In the genomic region with DNA sequence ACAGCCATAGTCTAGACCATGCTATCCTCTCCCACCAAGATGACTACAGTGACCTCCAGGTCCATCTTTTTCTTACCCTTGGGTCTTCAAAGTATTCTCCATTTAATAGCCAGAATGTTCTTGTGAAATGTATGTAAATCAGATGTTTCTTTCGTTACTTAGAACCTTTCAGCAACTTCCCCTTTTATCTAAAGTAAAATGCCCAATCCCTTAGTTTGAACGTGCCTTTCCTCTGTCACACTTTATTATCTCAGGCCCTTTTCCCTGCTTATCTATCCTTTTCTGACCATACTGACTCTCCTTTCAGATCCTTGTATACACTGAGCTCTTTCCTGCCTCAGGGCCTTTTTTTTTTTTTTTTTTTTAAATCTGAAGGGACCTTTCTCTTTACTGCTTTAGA, we compare ENCODE assay signal across 1 cellular context.
TF ChIP-seq lines count a peak whose summit lies in the region.

No MANE protein-coding gene starts in this region.

TF ChIP-seq in K562, 482 proteins besides CTCF, POLR2A, EP300 and RAD21:
- no peak for TF ChIP-seq CEBPB (tag; IDR thresholded peaks at IDR 0.05)
- TF ChIP-seq, protein P1, sequence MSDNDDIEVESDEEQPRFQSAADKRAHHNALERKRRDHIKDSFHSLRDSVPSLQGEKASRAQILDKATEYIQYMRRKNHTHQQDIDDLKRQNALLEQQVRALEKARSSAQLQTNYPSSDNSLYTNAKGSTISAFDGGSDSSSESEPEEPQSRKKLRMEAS (CRISPR knock-in tag; IDR thresholded peaks at IDR 0.05), result no peak
- TF ChIP-seq BHLHE40 (IDR thresholded peaks at IDR 0.05; ENCODE audit: low read length), result peak; percentile 83
- TF ChIP-seq SMARCA4 (IDR thresholded peaks at IDR 0.05), result peak; percentile 41; the same call in 1 of the 2 replicates
- no peak for TF ChIP-seq PTRF (tag; IDR thresholded peaks at IDR 0.05)
- no peak for TF ChIP-seq SMAD4 (CRISPR knock-in tag; conservative IDR thresholded peaks at IDR 0.05)
- TF ChIP-seq, protein P2, sequence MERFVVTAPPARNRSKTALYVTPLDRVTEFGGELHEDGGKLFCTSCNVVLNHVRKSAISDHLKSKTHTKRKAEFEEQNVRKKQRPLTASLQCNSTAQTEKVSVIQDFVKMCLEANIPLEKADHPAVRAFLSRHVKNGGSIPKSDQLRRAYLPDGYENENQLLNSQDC (CRISPR knock-in tag; IDR thresholded peaks at IDR 0.05), result no peak
- no peak for TF ChIP-seq KDM4B (IDR thresholded peaks at IDR 0.05; ENCODE audit: borderline replicate concordance in 2 of 2, low read depth in 1 of 2)
- TF ChIP-seq ELF2 (CRISPR knock-in tag; IDR thresholded peaks at IDR 0.05), result no peak
- no peak for TF ChIP-seq MIER1 (IDR thresholded peaks at IDR 0.05; ENCODE audit: low read depth)
- no peak for TF ChIP-seq TBL1XR1 (IDR thresholded peaks at IDR 0.05; ENCODE audit: low read length in 2 of 2)
- no peak for TF ChIP-seq POLR3A (IDR thresholded peaks at IDR 0.05; ENCODE audit: borderline replicate concordance, extremely low read depth, insufficient read depth, insufficient read length)
- TF ChIP-seq PYGO2 (tag; IDR thresholded peaks at IDR 0.05), result no peak
- no peak for TF ChIP-seq ZNF311 (CRISPR knock-in tag; IDR thresholded peaks at IDR 0.05)
- TF ChIP-seq, protein P3, sequence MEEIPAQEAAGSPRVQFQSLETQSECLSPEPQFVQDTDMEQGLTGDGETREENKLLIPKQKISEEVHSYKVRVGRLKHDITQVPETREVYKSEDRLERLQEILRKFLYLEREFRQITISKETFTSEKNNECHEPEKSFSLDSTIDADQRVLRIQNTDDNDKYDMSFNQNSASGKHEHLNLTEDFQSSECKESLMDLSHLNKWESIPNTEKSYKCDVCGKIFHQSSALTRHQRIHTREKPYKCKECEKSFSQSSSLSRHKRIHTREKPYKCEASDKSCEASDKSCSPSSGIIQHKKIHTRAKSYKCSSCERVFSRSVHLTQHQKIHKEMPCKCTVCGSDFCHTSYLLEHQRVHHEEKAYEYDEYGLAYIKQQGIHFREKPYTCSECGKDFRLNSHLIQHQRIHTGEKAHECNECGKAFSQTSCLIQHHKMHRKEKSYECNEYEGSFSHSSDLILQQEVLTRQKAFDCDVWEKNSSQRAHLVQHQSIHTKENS (CRISPR knock-in tag; IDR thresholded peaks at IDR 0.05), result no peak
- no peak for TF ChIP-seq FOXJ3 (CRISPR knock-in tag; IDR thresholded peaks at IDR 0.05)
- TF ChIP-seq GATAD2B (IDR thresholded peaks at IDR 0.05; ENCODE audit: borderline replicate concordance), result no peak
- TF ChIP-seq CBFA2T3 (IDR thresholded peaks at IDR 0.05), result peak; percentile 58; the same call in 1 of the 2 replicates
- TF ChIP-seq SOX6 (IDR thresholded peaks at IDR 0.05), result peak; percentile 77; the same call in 1 of the 2 replicates
- 0 out of 2 replicates have a peak, but pooled peaks have one; percentile 17 for TF ChIP-seq MTA2 (IDR thresholded peaks at IDR 0.05; ENCODE audit: low read depth)
- TF ChIP-seq ZNF75A (CRISPR knock-in tag; IDR thresholded peaks at IDR 0.05), result no peak
- no peak for TF ChIP-seq PCBP2 (IDR thresholded peaks at IDR 0.05; ENCODE audit: low read depth, low read length, poor library complexity, severe bottlenecking)
- TF ChIP-seq MEIS2 (IDR thresholded peaks at IDR 0.05; ENCODE audit: partially characterized antibody), result peak; percentile 35
- TF ChIP-seq SMARCA5 (IDR thresholded peaks at IDR 0.05), result no peak
- TF ChIP-seq SMAD3 (CRISPR knock-in tag; conservative IDR thresholded peaks at IDR 0.05), result no peak
- 0 out of 2 replicates have a peak, but pooled peaks have one; percentile 23 for TF ChIP-seq TAL1 (IDR thresholded peaks at IDR 0.05)
- TF ChIP-seq TCF3 (CRISPR knock-in tag; IDR thresholded peaks at IDR 0.05), result no peak
- TF ChIP-seq DPF2 (IDR thresholded peaks at IDR 0.05), result peak; percentile 47; the same call in 1 of the 2 replicates
- TF ChIP-seq RFX1 (IDR thresholded peaks at IDR 0.05), result no peak
- TF ChIP-seq, protein P4, sequence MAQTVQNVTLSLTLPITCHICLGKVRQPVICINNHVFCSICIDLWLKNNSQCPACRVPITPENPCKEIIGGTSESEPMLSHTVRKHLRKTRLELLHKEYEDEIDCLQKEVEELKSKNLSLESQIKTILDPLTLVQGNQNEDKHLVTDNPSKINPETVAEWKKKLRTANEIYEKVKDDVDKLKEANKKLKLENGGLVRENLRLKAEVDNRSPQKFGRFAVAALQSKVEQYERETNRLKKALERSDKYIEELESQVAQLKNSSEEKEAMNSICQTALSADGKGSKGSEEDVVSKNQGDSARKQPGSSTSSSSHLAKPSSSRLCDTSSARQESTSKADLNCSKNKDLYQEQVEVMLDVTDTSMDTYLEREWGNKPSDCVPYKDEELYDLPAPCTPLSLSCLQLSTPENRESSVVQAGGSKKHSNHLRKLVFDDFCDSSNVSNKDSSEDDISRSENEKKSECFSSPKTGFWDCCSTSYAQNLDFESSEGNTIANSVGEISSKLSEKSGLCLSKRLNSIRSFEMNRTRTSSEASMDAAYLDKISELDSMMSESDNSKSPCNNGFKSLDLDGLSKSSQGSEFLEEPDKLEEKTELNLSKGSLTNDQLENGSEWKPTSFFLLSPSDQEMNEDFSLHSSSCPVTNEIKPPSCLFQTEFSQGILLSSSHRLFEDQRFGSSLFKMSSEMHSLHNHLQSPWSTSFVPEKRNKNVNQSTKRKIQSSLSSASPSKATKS (CRISPR knock-in tag; IDR thresholded peaks at IDR 0.05), result no peak
- TF ChIP-seq ARID1B (IDR thresholded peaks at IDR 0.05), result peak; percentile 52
- no peak for TF ChIP-seq PRPF4 (IDR thresholded peaks at IDR 0.05; ENCODE audit: insufficient read depth, low read depth, low read length, poor library complexity, severe bottlenecking)
- no peak for TF ChIP-seq ERF (CRISPR knock-in tag; IDR thresholded peaks at IDR 0.05)
- no peak for TF ChIP-seq HNRNPH1 (optimal IDR thresholded peaks at IDR 0.05; ENCODE audit: low read depth, low read length)
- TF ChIP-seq FOXK2 (conservative IDR thresholded peaks at IDR 0.05 in 1 of 2, IDR thresholded peaks at IDR 0.05 in 1 of 2; ENCODE audit: low read depth in 2 of 2), result peak; percentile 46 to 71; a peak in 2 of 4 replicates
- TF ChIP-seq, protein P5, sequence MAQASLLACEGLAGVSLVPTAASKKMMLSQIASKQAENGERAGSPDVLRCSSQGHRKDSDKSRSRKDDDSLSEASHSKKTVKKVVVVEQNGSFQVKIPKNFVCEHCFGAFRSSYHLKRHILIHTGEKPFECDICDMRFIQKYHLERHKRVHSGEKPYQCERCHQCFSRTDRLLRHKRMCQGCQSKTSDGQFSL (CRISPR knock-in tag; IDR thresholded peaks at IDR 0.05), result no peak
- TF ChIP-seq, protein P5 (tag; IDR thresholded peaks at IDR 0.05), result no peak
- no peak for TF ChIP-seq BCL6 (CRISPR knock-in tag; IDR thresholded peaks at IDR 0.05)
- TF ChIP-seq ZNF384 (IDR thresholded peaks at IDR 0.05; ENCODE audit: low read depth, low read length), result peak; percentile 69
- TF ChIP-seq HDAC1 (IDR thresholded peaks at IDR 0.05), result peak in 1 of 2 experiments; percentile 56; a peak in 1 of 4 replicates
- no peak for TF ChIP-seq ETV1 (tag; conservative IDR thresholded peaks at IDR 0.05; ENCODE audit: low read depth)
- TF ChIP-seq, protein P6, sequence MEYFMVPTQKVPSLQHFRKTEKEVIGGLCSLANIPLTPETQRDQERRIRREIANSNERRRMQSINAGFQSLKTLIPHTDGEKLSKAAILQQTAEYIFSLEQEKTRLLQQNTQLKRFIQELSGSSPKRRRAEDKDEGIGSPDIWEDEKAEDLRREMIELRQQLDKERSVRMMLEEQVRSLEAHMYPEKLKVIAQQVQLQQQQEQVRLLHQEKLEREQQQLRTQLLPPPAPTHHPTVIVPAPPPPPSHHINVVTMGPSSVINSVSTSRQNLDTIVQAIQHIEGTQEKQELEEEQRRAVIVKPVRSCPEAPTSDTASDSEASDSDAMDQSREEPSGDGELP (CRISPR knock-in tag; IDR thresholded peaks at IDR 0.05; ENCODE audit: borderline replicate concordance), result no peak
- TF ChIP-seq, protein P7, sequence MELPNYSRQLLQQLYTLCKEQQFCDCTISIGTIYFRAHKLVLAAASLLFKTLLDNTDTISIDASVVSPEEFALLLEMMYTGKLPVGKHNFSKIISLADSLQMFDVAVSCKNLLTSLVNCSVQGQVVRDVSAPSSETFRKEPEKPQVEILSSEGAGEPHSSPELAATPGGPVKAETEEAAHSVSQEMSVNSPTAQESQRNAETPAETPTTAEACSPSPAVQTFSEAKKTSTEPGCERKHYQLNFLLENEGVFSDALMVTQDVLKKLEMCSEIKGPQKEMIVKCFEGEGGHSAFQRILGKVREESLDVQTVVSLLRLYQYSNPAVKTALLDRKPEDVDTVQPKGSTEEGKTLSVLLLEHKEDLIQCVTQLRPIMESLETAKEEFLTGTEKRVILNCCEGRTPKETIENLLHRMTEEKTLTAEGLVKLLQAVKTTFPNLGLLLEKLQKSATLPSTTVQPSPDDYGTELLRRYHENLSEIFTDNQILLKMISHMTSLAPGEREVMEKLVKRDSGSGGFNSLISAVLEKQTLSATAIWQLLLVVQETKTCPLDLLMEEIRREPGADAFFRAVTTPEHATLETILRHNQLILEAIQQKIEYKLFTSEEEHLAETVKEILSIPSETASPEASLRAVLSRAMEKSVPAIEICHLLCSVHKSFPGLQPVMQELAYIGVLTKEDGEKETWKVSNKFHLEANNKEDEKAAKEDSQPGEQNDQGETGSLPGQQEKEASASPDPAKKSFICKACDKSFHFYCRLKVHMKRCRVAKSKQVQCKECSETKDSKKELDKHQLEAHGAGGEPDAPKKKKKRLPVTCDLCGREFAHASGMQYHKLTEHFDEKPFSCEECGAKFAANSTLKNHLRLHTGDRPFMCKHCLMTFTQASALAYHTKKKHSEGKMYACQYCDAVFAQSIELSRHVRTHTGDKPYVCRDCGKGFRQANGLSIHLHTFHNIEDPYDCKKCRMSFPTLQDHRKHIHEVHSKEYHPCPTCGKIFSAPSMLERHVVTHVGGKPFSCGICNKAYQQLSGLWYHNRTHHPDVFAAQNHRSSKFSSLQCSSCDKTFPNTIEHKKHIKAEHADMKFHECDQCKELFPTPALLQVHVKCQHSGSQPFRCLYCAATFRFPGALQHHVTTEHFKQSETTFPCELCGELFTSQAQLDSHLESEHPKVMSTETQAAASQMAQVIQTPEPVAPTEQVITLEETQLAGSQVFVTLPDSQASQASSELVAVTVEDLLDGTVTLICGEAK (IDR thresholded peaks at IDR 0.05), result peak; percentile 14; the same call in 1 of the 2 replicates
- TF ChIP-seq, protein P7 (CRISPR knock-in tag; IDR thresholded peaks at IDR 0.05), result no peak
- TF ChIP-seq RCOR1 (IDR thresholded peaks at IDR 0.05; ENCODE audit: borderline replicate concordance in 1 of 2, low read depth in 2 of 2, low read length in 2 of 2), result peak in 1 of 2 experiments; percentile 40; a peak in 1 of 4 replicates
- peak; percentile 38; the same call in 1 of the 2 replicates for TF ChIP-seq SMARCE1 (IDR thresholded peaks at IDR 0.05)
- no peak for TF ChIP-seq EHMT2 (IDR thresholded peaks at IDR 0.05)
